In genomic region chr14:24145219-24145618, GRCh38 we compare ENCODE assay signal across 9 cellular contexts. TPM values are rescaled to one million over a fixed set of nuclear protein-coding genes. Genes with fewer than 3 reads are reported as not detected.
DNase-seq lines count a peak whose midpoint lies in the region; ATAC-seq, FAIRE-seq and TF ChIP-seq lines count a peak whose summit lies in the region.
"Had no signal": no experiment of that assay in that cellular context is flagged by ENCODE, and none has a peak within 500 bp of the region (broad histone marks: within the 10 kb centered on the region; RNA-seq: fewer than 3 reads in every experiment).

No MANE protein-coding gene starts in this region.

- no peak for TF ChIP-seq POLR2A in H54 (IDR thresholded peaks at IDR 0.05; ENCODE audit: low read depth, low read length)

- peak overlapping the region; percentile 67 to 76; a peak in 3 of 4 replicates for H3K4me3 ChIP-seq in DND-41 (ENCODE audit: low read depth in 1 of 2, low read length in 2 of 2)
- H3K4me3 ChIP-seq in PC-3 (ENCODE audit: low read length) = peak overlapping the region; percentile 86
- peak overlapping the region; percentile 94 for H3K4me3 ChIP-seq in epithelial cell of proximal tubule (ENCODE audit: low read depth, low read length)
- peak overlapping the region; percentile 82 for H3K4me3 ChIP-seq in rectal smooth muscle tissue (ENCODE audit: low read length)
- H3K4me3 ChIP-seq in BE2C (ENCODE audit: low read depth, low read length) = no peak overlapping the region

- H3K9me3 ChIP-seq in DND-41 (ENCODE audit: insufficient read depth, low read length, severe bottlenecking) (no peaks in the 10 kb centered on the region), PC-3 (ENCODE audit: low read length) (no peaks in the 10 kb centered on the region), BE2C (no peaks in the 10 kb centered on the region)

- peaks cover 65% of the 10 kb centered on the region for H3K79me2 ChIP-seq in DND-41 (ENCODE audit: insufficient read depth, low read length)
- peaks cover 57% of the 10 kb centered on the region for H3K79me2 ChIP-seq in PC-3 (ENCODE audit: low read length)

- H3K27ac ChIP-seq in DND-41 (ENCODE audit: low read length) = peak overlapping the region; percentile 92
- no peak overlapping the region for H3K27ac ChIP-seq in PC-3 (ENCODE audit: low read length)
- no peak overlapping the region for H3K27ac ChIP-seq in rectal smooth muscle tissue (ENCODE audit: low read depth, low read length)

- no TSS peak for BruUV-seq in PC-3 (replicated peaks; lab: Mats Ljungman, UMichigan)

- no peak for FAIRE-seq in H54 (lab: Jason Lieb, UNC)

- H3K27me3 ChIP-seq in DND-41 (ENCODE audit: insufficient read depth, low read length, poor library complexity) = no peaks in the 10 kb centered on the region
- no peaks in the 10 kb centered on the region for H3K27me3 ChIP-seq in PC-3 (ENCODE audit: low read length)
- no peaks in the 10 kb centered on the region for H3K27me3 ChIP-seq in rectal smooth muscle tissue (ENCODE audit: control insufficient read depth, insufficient read depth, low read length)
- H3K27me3 ChIP-seq in BE2C = no peaks in the 10 kb centered on the region

- peaks cover 69% of the 10 kb centered on the region for H3K4me1 ChIP-seq in DND-41 (ENCODE audit: insufficient read depth, low read length)
- peaks cover 21% of the 10 kb centered on the region for H3K4me1 ChIP-seq in PC-3 (ENCODE audit: insufficient read depth, low read length)
- peaks cover 20% of the 10 kb centered on the region for H3K4me1 ChIP-seq in rectal smooth muscle tissue (ENCODE audit: control insufficient read depth, insufficient read depth, low read length)
- H3K4me1 ChIP-seq in BE2C = no peaks in the 10 kb centered on the region

- ATAC-seq in DND-41 (ENCODE audit: insufficient read depth, low read depth) (no peak), PC-3 (no peak), GM18867 (IDR thresholded peaks at IDR 0.05; ENCODE audit: unreplicated experiment) (no peak)

- no peak for DNase-seq in DND-41
- no peak for DNase-seq in PC-3
- no peak for DNase-seq in epithelial cell of proximal tubule (ENCODE audit: low read depth)
- no peak for DNase-seq in BE2C
- no peak for DNase-seq in H54 (ENCODE audit: insufficient read length, low spot score)
- DNase-seq in NCI-H128 (lab: John Stamatoyannopoulos, UW; ENCODE audit: unreplicated experiment) = no peak
- DNase-seq: activated effector memory CD4-positive, alpha-beta T cell treated with anti-CD3 and anti-CD28 coated beads, Interleukin-2, amount 50 U/mL, for 16 hours had no signal

- H3K9ac ChIP-seq in DND-41 (ENCODE audit: low read depth, low read length) (peak overlapping the region; percentile 81), PC-3 (ENCODE audit: low read length) (peak overlapping the region; percentile 84; the same call in 1 of the 2 replicates), rectal smooth muscle tissue (ENCODE audit: low read length) (no peak overlapping the region)

- no peaks in the 10 kb centered on the region for H3F3A ChIP-seq in PC-3 (ENCODE audit: low read length, unreplicated experiment)

- CTCF ChIA-PET in PC-3 (lab: Charles Lee) = no interaction called here

- H4K20me1 ChIP-seq in DND-41 (ENCODE audit: insufficient read depth, low read length) = peaks cover 26% of the 10 kb centered on the region
- H4K20me1 ChIP-seq in PC-3 (ENCODE audit: low read length) = no peaks in the 10 kb centered on the region

- intact Hi-C loops in PC-3 (cut with micrococcal nuclease) = no loop called here

- H3K9me2 ChIP-seq in PC-3 (replicated peaks; ENCODE audit: low read length) = no peaks in the 10 kb centered on the region

- H3K4me2 ChIP-seq in DND-41 (ENCODE audit: insufficient read depth, low read length) (peak overlapping the region; percentile 93), PC-3 (ENCODE audit: low read length) (peak overlapping the region; percentile 90)

- TF ChIP-seq CTCF in DND-41 (IDR thresholded peaks at IDR 0.05; ENCODE audit: borderline replicate concordance, extremely low read depth, low read length, poor library complexity, severe bottlenecking) (no peak), PC-3 (conservative IDR thresholded peaks at IDR 0.05; ENCODE audit: low read depth, low read length) (no peak), epithelial cell of proximal tubule (conservative IDR thresholded peaks at IDR 0.05; ENCODE audit: low read depth, low read length) (no peak), BE2C (IDR thresholded peaks at IDR 0.05; ENCODE audit: low read depth, low read length) (no peak)

- no peak overlapping the region for H2AFZ ChIP-seq in DND-41 (ENCODE audit: low read depth, low read length)
- no peak overlapping the region for H2AFZ ChIP-seq in PC-3 (ENCODE audit: low read length)

- H3K36me3 ChIP-seq in DND-41 (ENCODE audit: insufficient read depth, low read length) = peaks cover 56% of the 10 kb centered on the region
- H3K36me3 ChIP-seq in PC-3 (ENCODE audit: low read depth, low read length) = peaks cover 11% of the 10 kb centered on the region; the same call in 1 of the 2 replicates
- H3K36me3 ChIP-seq in rectal smooth muscle tissue (ENCODE audit: control insufficient read depth, insufficient read depth, low read length) = peaks cover 3% of the 10 kb centered on the region
- H3K36me3 ChIP-seq in BE2C = peaks cover 10% of the 10 kb centered on the region

- POLR2A ChIA-PET in PC-3 (lab: Charles Lee; ENCODE audit: unreplicated experiment) = no interaction called here

RNA-seq across cellular contexts. Expression of gene PSME2, which starts 1.2 kb away (rescaled TPM):
- 211 and 297 TPM in 2 replicates for total RNA-seq in PC-3 (2014; rRNA removed)
- 156 and 168 TPM in 2 replicates for total RNA-seq in epithelial cell of proximal tubule
- 119 TPM for polyA plus RNA-seq in BE2C (2012; ENCODE audit: insufficient read depth, insufficient read length, low read depth)

RNA-seq across cellular contexts. Expression of gene RNF31, which starts 2.1 kb away (rescaled TPM):
- total RNA-seq in PC-3 (2014; rRNA removed) (69.6 and 79.4 TPM in 2 replicates), epithelial cell of proximal tubule (42.3 and 79.4 TPM in 2 replicates)
- 107 TPM for polyA plus RNA-seq in BE2C (2012; ENCODE audit: insufficient read depth, insufficient read length, low read depth)

RNA-seq across cellular contexts. Expression of gene EMC9, which starts 3.8 kb away (rescaled TPM):
- total RNA-seq in PC-3 (2014; rRNA removed) (30.1 and 36.7 TPM in 2 replicates), epithelial cell of proximal tubule (22.3 and 31.8 TPM in 2 replicates)
- 77.8 TPM for polyA plus RNA-seq in BE2C (2012; ENCODE audit: insufficient read depth, insufficient read length, low read depth)

RNA-seq across cellular contexts. Expression of gene PSME1, which starts 9.2 kb away (rescaled TPM):
- total RNA-seq in PC-3 (2014; rRNA removed) (140 and 163 TPM in 2 replicates), epithelial cell of proximal tubule (266 and 385 TPM in 2 replicates)
- polyA plus RNA-seq in BE2C (2012; ENCODE audit: insufficient read depth, insufficient read length, low read depth) = 57.4 TPM

RNA-seq across cellular contexts. Expression of gene FITM1, which starts 14.8 kb away (rescaled TPM):
- total RNA-seq in PC-3 (2014; rRNA removed) (0.55 TPM in 1 of 2 replicates, not detected in the other), epithelial cell of proximal tubule (not detected in 2 replicates)
- polyA plus RNA-seq in BE2C (2012; ENCODE audit: insufficient read depth, insufficient read length, low read depth) = 0.82 TPM
